Comparison of ENCODE assay signal across 12 cellular contexts in the genomic region with DNA sequence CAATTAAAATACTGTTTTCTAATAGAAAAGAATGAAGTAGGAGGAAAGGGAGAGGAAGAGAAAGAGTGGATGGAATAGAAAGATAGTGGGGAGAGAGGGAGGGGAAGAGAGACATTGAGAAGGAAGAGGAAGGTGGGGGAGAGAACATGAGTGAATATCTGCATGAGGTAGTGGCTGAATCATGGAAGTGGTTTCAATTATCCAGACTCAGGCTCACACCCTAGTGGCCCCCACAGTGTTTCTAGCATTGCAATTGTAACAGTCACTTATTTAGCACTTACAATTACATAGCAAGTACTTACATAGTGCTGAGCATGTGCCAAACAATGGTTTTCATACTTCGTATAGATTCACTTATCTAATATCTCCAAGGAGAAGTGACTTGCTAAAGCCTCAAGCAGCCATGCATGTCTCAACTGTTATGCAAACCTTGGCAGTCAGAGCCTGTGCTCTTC.
A peak's percentile ranks its signal among the peaks of the same experiment; 100 is the strongest.
DNase-seq lines count a peak whose midpoint lies in the region; ATAC-seq, FAIRE-seq and TF ChIP-seq lines count a peak whose summit lies in the region.
"Had no signal": no experiment of that assay in that cellular context is flagged by ENCODE, and none has a peak within 500 bp of the region (broad histone marks: within the 10 kb centered on the region; RNA-seq: fewer than 3 reads in every experiment).

No MANE protein-coding gene starts in this region.

- no peak for TF ChIP-seq CTCF in bronchial epithelial cell (IDR thresholded peaks at IDR 0.05; ENCODE audit: insufficient read depth, low read length, severe bottlenecking)
- TF ChIP-seq CTCF in mucosa of descending colon (IDR thresholded peaks at IDR 0.05), result no peak

- no peaks in the 10 kb centered on the region for H3K9me3 ChIP-seq in mucosa of descending colon
- H3K9me3 ChIP-seq: ovary, upper lobe of left lung had no signal

- peak; percentile 14 for ATAC-seq in mucosa of descending colon
- ATAC-seq in HG02588 (IDR thresholded peaks at IDR 0.05; ENCODE audit: unreplicated experiment), result no peak
- no peak for ATAC-seq in HG03565 (IDR thresholded peaks at IDR 0.05; ENCODE audit: unreplicated experiment)

- no peaks in the 10 kb centered on the region for H3K4me1 ChIP-seq in mucosa of descending colon (ENCODE audit: low read depth)

- H3K4me3 ChIP-seq in bronchial epithelial cell (ENCODE audit: low read depth, low read length) (no peak overlapping the region), mucosa of descending colon (no peak overlapping the region)
- H3K4me3 ChIP-seq: ovary, upper lobe of left lung had no signal

- DNase-seq in Daoy (ENCODE audit: low read depth) (peak; percentile 40), MV-4-11 (lab: John Stamatoyannopoulos, UW) (peak; percentile 13), bronchial epithelial cell (ENCODE audit: low read depth) (peak; percentile 84), mucosa of descending colon (no peak), NCI-H1092 (lab: John Stamatoyannopoulos, UW) (no peak)
- DNase-seq: activated CD4-positive, CD25-positive, alpha-beta regulatory T cell; activated naive CD4-positive, alpha-beta T cell treated with anti-CD3 and anti-CD28 coated beads, Interleukin-2, amount 50 U/mL, for 16 hours; ovary; upper lobe of left lung had no signal

- H3K36me3 ChIP-seq in bronchial epithelial cell (ENCODE audit: control insufficient read depth, insufficient read depth, low read length) (peaks cover 8% of the 10 kb centered on the region), mucosa of descending colon (ENCODE audit: low read depth) (peaks cover 8% of the 10 kb centered on the region)
- H3K36me3 ChIP-seq: ovary had no signal

- peak; percentile 36 for FAIRE-seq in bronchial epithelial cell (lab: Jason Lieb, UNC)
- FAIRE-seq: islet of Langerhans had no signal

- intact Hi-C loops in mucosa of descending colon (cut with DNase I, micrococcal nuclease), result no loop called here

- H3K27me3 ChIP-seq in bronchial epithelial cell (ENCODE audit: control insufficient read depth, insufficient read depth, low read length), result no peaks in the 10 kb centered on the region
- H3K27me3 ChIP-seq: ovary, upper lobe of left lung had no signal

Comparison
In these comparisons a context has a peak if more than half of its experiments do, and no peak if none do; other contexts are left out.
1. DNase-seq: peak in Daoy (single experiment), MV-4-11 (single experiment) and bronchial epithelial cell (single experiment); none in mucosa of descending colon (0 of 3) and NCI-H1092 (single experiment).